In genomic region chr6:52999456-52999855, GRCh38 we compare ENCODE assay signal across 3 cellular contexts.
"Had no signal": no experiment of that assay in that cellular context is flagged by ENCODE, and none has a peak within 500 bp of the region (broad histone marks: within the 10 kb centered on the region; RNA-seq: fewer than 3 reads in every experiment).

No MANE protein-coding gene starts in this region.

- H3K4me3 ChIP-seq: GM12878 had no signal

- DNase-seq: GDM1, GF-D8 had no signal
